7 cellular contexts compared by ENCODE assay signal in the genomic region with DNA sequence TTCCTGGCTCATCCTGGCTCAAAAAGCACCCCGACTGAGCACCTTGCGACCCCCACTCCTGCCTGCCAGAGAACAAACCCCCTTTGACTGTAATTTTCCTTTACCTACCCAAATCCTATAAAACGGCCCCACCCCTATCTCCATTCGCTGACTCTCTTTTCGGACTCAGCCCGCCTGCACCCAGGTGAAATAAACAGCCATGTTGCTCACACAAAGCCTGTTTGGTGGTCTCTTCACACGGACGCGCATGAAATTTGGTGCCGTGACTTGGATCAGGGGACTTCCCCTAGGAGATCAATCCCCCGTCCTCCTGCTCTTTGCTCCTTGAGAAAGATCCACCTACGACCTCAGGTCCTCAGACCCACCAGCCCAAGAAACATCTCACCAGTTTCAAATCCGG.
DNase-seq lines count a peak whose midpoint lies in the region; TF ChIP-seq lines count a peak whose summit lies in the region.
"Not testable (repeated sequence)": the region's sequence is repeated elsewhere in the genome, so short reads cannot be mapped to it uniquely, and the experiment has no call there.

No MANE protein-coding gene starts in this region.

- not testable (repeated sequence) for H3K27ac ChIP-seq in endodermal cell (ENCODE audit: low read depth, low read length); iPS DF 6.9 (ENCODE audit: low read length); smooth muscle cell (ENCODE audit: low read depth)
- peak overlapping the region; percentile 47 for H3K27ac ChIP-seq in iPS-20b (ENCODE audit: low read length)

- H3K4me3 Mint-ChIP-seq in endodermal cell (peak overlapping the region; percentile 95), nephron progenitor cell (peak overlapping the region; percentile 80)

- H3K27me3 ChIP-seq in H7 (ENCODE audit: control insufficient read depth, insufficient read depth, low read length); NT2/D1 (ENCODE audit: insufficient read depth, insufficient read length); endodermal cell (ENCODE audit: control insufficient read depth, insufficient read depth, low read length, poor library complexity, severe bottlenecking); iPS DF 6.9 (ENCODE audit: control insufficient read depth, insufficient read depth, low read length); iPS-20b (ENCODE audit: insufficient read depth, low read length): not testable (repeated sequence)
- H3K27me3 ChIP-seq in smooth muscle cell (ENCODE audit: low read depth), result peaks cover 44% of the 10 kb centered on the region

- H3K36me3 Mint-ChIP-seq in endodermal cell (ENCODE audit: low read depth), result peaks cover 21% of the 10 kb centered on the region
- H3K36me3 Mint-ChIP-seq in nephron progenitor cell (ENCODE audit: low read depth), result not testable (repeated sequence)

- 4 to 10% methylated on average over 2 to 13 of the region's 13 CpGs for WGBS in endodermal cell (ENCODE audit: insufficient coverage in 1 of 2, insufficient read length in 1 of 2), 2 experiments
- WGBS in iPS DF 6.9 (ENCODE audit: insufficient coverage, insufficient read length), result no CpG with 5 or more reads among the region's 13 CpGs
- 2% methylated on average over 13 of the region's 13 CpGs for WGBS in smooth muscle cell (ENCODE audit: low lambda C conversion rate)

- H3K4me1 Mint-ChIP-seq in endodermal cell, result peaks cover 32% of the 10 kb centered on the region
- H3K4me1 Mint-ChIP-seq in nephron progenitor cell, result peaks cover 40% of the 10 kb centered on the region

- not testable (repeated sequence) for H3K79me2 ChIP-seq in smooth muscle cell (ENCODE audit: low read depth)

- H3K4me3 ChIP-seq in H7 (ENCODE audit: insufficient read depth, low read depth, low read length), result peak overlapping the region; percentile 80
- peak overlapping the region; percentile 72 for H3K4me3 ChIP-seq in NT2/D1 (ENCODE audit: insufficient read length, low read depth)
- peak overlapping the region; percentile 79 for H3K4me3 ChIP-seq in endodermal cell (ENCODE audit: low read length)
- peak overlapping the region; percentile 91; the same call in 1 of the 2 replicates for H3K4me3 ChIP-seq in iPS DF 6.9 (ENCODE audit: low read length)
- peak overlapping the region; percentile 88 for H3K4me3 ChIP-seq in iPS-20b (ENCODE audit: low read length)
- peak overlapping the region; percentile 13 for H3K4me3 ChIP-seq in smooth muscle cell

- peak overlapping the region; percentile 79 for H3K9ac ChIP-seq in NT2/D1 (ENCODE audit: insufficient read length, low read depth)
- H3K9ac ChIP-seq in endodermal cell (ENCODE audit: extremely low read depth, low read length, poor library complexity, severe bottlenecking), result peak overlapping the region; percentile 59
- H3K9ac ChIP-seq in iPS-20b (ENCODE audit: low read depth, low read length), result peak overlapping the region; percentile 96
- not testable (repeated sequence) for H3K9ac ChIP-seq in smooth muscle cell (ENCODE audit: low read depth)

- H3K9me3 Mint-ChIP-seq in endodermal cell, nephron progenitor cell: not testable (repeated sequence)

- not testable (repeated sequence) for TF ChIP-seq CTCF in endodermal cell (conservative IDR thresholded peaks at IDR 0.05); nephron progenitor cell (IDR thresholded peaks at IDR 0.05); smooth muscle cell (IDR thresholded peaks at IDR 0.05; ENCODE audit: borderline replicate concordance, insufficient read depth, poor library complexity, severe bottlenecking)

- DNase-seq in H7; NT2/D1 (ENCODE audit: low read depth, low spot score); endodermal cell; iPS DF 6.9 (ENCODE audit: low read depth, low spot score); nephron progenitor cell; smooth muscle cell (lab: John Stamatoyannopoulos, UW; ENCODE audit: unreplicated experiment): not testable (repeated sequence)

- H3K27ac Mint-ChIP-seq in endodermal cell, result peak overlapping the region; percentile 96
- not testable (repeated sequence) for H3K27ac Mint-ChIP-seq in nephron progenitor cell

- H3K9me3 ChIP-seq in NT2/D1 (ENCODE audit: insufficient read depth, low read length); endodermal cell (ENCODE audit: control insufficient read depth, low read length); iPS DF 6.9 (ENCODE audit: control insufficient read depth, insufficient read depth, low read length); iPS-20b (ENCODE audit: insufficient read depth, low read depth, low read length); smooth muscle cell (replicated peaks; ENCODE audit: low read depth): not testable (repeated sequence)

- peak overlapping the region; percentile 43 for H2AFZ ChIP-seq in smooth muscle cell (ENCODE audit: low read depth)

- not testable (repeated sequence) for H3K36me3 ChIP-seq in H7 (replicated peaks; ENCODE audit: control insufficient read depth, insufficient read depth, low read length); NT2/D1 (ENCODE audit: insufficient read depth, insufficient read length, low read length); endodermal cell (ENCODE audit: control insufficient read depth, insufficient read depth, low read length); iPS DF 6.9 (ENCODE audit: control insufficient read depth, insufficient read depth, low read length); smooth muscle cell (ENCODE audit: low read depth)
- H3K36me3 ChIP-seq in iPS-20b (ENCODE audit: insufficient read depth, low read depth, low read length), result peaks cover 12% of the 10 kb centered on the region; the same call in 1 of the 2 replicates

- not testable (repeated sequence) for H3K27me3 Mint-ChIP-seq in endodermal cell (ENCODE audit: insufficient read depth)
- H3K27me3 Mint-ChIP-seq in nephron progenitor cell (ENCODE audit: low read depth, poor library complexity), result peaks cover 67% of the 10 kb centered on the region

- H3K4me2 ChIP-seq in smooth muscle cell, result peak overlapping the region; percentile 74

- not testable (repeated sequence) for H3K4me1 ChIP-seq in NT2/D1 (ENCODE audit: insufficient read depth, insufficient read length); endodermal cell (ENCODE audit: control insufficient read depth, insufficient read depth, low read length); iPS DF 6.9 (ENCODE audit: control insufficient read depth, insufficient read depth, low read length)
- H3K4me1 ChIP-seq in iPS-20b (ENCODE audit: insufficient read depth, low read length), result peaks cover 21% of the 10 kb centered on the region; the same call in 1 of the 2 replicates
- H3K4me1 ChIP-seq in smooth muscle cell (ENCODE audit: low read depth), result peaks cover 10% of the 10 kb centered on the region

- not testable (repeated sequence) for H4K20me1 ChIP-seq in smooth muscle cell (ENCODE audit: low read depth)

- not testable (repeated sequence) for H3F3A ChIP-seq in smooth muscle cell (ENCODE audit: low read depth)

Comparison
In these comparisons a context has a peak if more than half of its experiments do, and no peak if none do; other contexts are left out.
1. H3K4me3 ChIP-seq: peak in every context shown above with its lines; median percentile 91 in iPS DF 6.9; 88 in iPS-20b; 80 in H7; 79 in endodermal cell; 72 in NT2/D1; 13 in smooth muscle cell.